Comparison of ENCODE assay signal across 8 cellular contexts in the genomic region with DNA sequence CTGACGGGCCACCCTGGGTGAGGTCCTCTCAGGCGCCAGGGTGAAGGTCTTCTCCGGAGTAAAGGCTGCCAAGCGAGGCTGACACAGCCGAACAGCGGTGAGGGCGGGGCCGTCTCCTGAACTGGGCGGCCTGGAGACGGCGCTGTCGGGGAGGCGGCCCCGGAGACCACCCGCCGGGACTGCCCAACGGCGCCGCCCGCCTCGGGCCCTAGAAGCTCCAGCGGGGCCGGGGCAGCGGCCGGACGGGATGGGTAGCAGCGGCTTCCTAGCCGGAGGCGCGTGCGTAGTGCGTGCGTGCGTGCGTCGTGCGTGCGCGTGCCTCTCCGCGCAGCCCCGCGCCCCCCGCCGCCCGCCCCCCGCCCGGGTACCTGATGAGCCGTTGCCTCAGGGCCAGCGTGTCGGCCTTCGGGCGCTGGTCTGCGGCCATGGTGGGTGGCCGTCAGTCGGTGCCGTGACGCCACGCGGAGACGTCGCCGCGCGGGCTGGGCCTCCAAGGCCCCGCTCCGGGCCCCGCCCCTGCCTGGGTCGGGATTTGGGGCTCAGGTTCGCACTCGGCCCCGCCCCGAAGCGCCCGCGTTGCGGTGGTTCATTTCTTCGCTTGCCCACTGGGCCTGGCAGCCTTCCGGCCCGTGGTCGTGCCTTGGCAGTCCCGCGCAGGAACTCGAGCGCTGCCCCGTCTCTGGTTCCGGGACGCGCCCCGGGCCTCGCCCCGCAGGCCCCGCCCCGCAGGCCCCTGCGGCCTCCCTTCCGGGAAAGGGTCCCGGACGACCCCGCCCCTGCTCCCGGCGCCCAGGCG. TPM values are rescaled to one million over a fixed set of nuclear protein-coding genes. Genes with fewer than 3 reads are reported as not detected.
A peak's percentile ranks its signal among the peaks of the same experiment; 100 is the strongest.
DNase-seq lines count a peak whose midpoint lies in the region; ATAC-seq and TF ChIP-seq lines count a peak whose summit lies in the region.

TSS of gene PHYKPL (minus strand) at position 679 of the 796 bp plus-strand sequence. CDS start at position 427, 252 bp downstream.

- H3K9me3 ChIP-seq in Caco-2, result no peaks in the 10 kb centered on the region

- peak within 1 kb of the TSS; percentile 79 for H3K4me3 Mint-ChIP-seq in Caco-2 (ENCODE audit: unreplicated experiment)
- peak within 1 kb of the TSS; percentile 90 for H3K4me3 Mint-ChIP-seq in neural crest cell

- H3K27ac Mint-ChIP-seq in Caco-2 (ENCODE audit: unreplicated experiment) (peak within 1 kb of the TSS; percentile 77), neural crest cell (ENCODE audit: unreplicated experiment) (peak within 1 kb of the TSS; percentile 81)

- H3K36me3 ChIP-seq in Caco-2 (ENCODE audit: control insufficient read depth, insufficient read depth, low read length), result 0 out of 2 replicates have a peak, but pooled peaks cover 4% of the 10 kb centered on the region

- peak; percentile 68 for ATAC-seq in GM19395 (IDR thresholded peaks at IDR 0.05; ENCODE audit: unreplicated experiment)
- ATAC-seq in HG03520 (IDR thresholded peaks at IDR 0.05; ENCODE audit: unreplicated experiment), result peak; percentile 59

- H3K4me3 ChIP-seq in Caco-2 (ENCODE audit: low read depth, low read length) (peak within 1 kb of the TSS; percentile 78), fibroblast of villous mesenchyme (ENCODE audit: low read depth, low read length) (peak within 1 kb of the TSS; percentile 91)

- intact Hi-C loops in Caco-2 (cut with micrococcal nuclease; ENCODE audit: unreplicated experiment), result loop anchor here (1.0 kb wide), 1 partner anchor 28 kb away; the partner anchor contains the start of gene HNRNPAB

- peak in 1 of 2 experiments; percentile 15 for TF ChIP-seq CTCF in Caco-2 (IDR thresholded peaks at IDR 0.05; ENCODE audit: insufficient read depth in 1 of 2, low read depth in 1 of 2, low read length in 1 of 2, severe bottlenecking in 1 of 2, unreplicated experiment in 1 of 2)
- TF ChIP-seq CTCF in RWPE1 (conservative IDR thresholded peaks at IDR 0.05; ENCODE audit: low read depth), result no peak
- TF ChIP-seq CTCF in fibroblast of villous mesenchyme (IDR thresholded peaks at IDR 0.05; ENCODE audit: insufficient read depth, low read depth, low read length), result no peak
- no peak for TF ChIP-seq CTCF in neural crest cell (conservative IDR thresholded peaks at IDR 0.05)

- DNase-seq in Caco-2 (peak; percentile 72 to 81), RWPE1 (ENCODE audit: low spot score) (peak; percentile 86), activated gamma-delta T cell (lab: John Stamatoyannopoulos, UW) (peak; percentile 66), fibroblast of villous mesenchyme (ENCODE audit: low read depth) (peak; percentile 67), neural crest cell (ENCODE audit: low read depth, low spot score) (peak; percentile 57), superior temporal gyrus (ENCODE audit: extremely low spot score) (peak; percentile 50)

- POLR2A ChIA-PET in Caco-2 (lab: Charles Lee) (interaction anchor here (0.5 to 3.8 kb wide), 4 partner anchors 11 to 103 kb away, joined by 4 to 15 read pairs (median 4); partner anchors contain the start of genes HNRNPAB and NHP2), RWPE1 (lab: Yijun Ruan, JAX; ENCODE audit: low non-redundant PET) (interaction anchor here (0.6 kb wide), 1 partner anchor 1089 kb away, joined by 3 read pairs; no protein-coding TSS in a partner anchor)

- no peaks in the 10 kb centered on the region for H3K27me3 ChIP-seq in Caco-2 (replicated peaks; ENCODE audit: control insufficient read depth, insufficient read depth, low read length)

- peaks cover 21% of the 10 kb centered on the region for H3K4me1 Mint-ChIP-seq in Caco-2 (ENCODE audit: low read depth, unreplicated experiment)
- H3K4me1 Mint-ChIP-seq in neural crest cell, result peaks cover 26% of the 10 kb centered on the region

- H3K36me3 Mint-ChIP-seq in Caco-2 (ENCODE audit: insufficient read depth, unreplicated experiment) (peaks cover 40% of the 10 kb centered on the region), neural crest cell (ENCODE audit: low read depth) (peaks cover 20% of the 10 kb centered on the region)

- peak within 1 kb of the TSS; percentile 93 for H3K27ac ChIP-seq in RWPE1

- H3K27me3 Mint-ChIP-seq in Caco-2 (ENCODE audit: insufficient read depth, unreplicated experiment) (no peaks in the 10 kb centered on the region), neural crest cell (ENCODE audit: low read depth) (peaks cover 4% of the 10 kb centered on the region)

- no peaks in the 10 kb centered on the region for H3K9me3 Mint-ChIP-seq in Caco-2 (ENCODE audit: unreplicated experiment)
- no peaks in the 10 kb centered on the region for H3K9me3 Mint-ChIP-seq in neural crest cell

- no TSS peak for BruUV-seq in Caco-2 (replicated peaks; lab: Mats Ljungman, UMichigan)

- CTCF ChIA-PET in Caco-2 (lab: Charles Lee), result interaction anchor here (0.6 kb wide), 1 partner anchor 19 kb away, joined by 3 read pairs; no protein-coding TSS in a partner anchor
- CTCF ChIA-PET in RWPE1 (lab: Yijun Ruan, JAX), result interaction anchor here (0.6 to 0.9 kb wide), 5 partner anchors 11 to 412 kb away, joined by 3 to 4 read pairs (median 3); no protein-coding TSS in a partner anchor

- peaks cover 20% of the 10 kb centered on the region for H3K4me1 ChIP-seq in Caco-2

RNA-seq across cellular contexts. Expression of gene PHYKPL, which starts in this region (rescaled TPM):
- total RNA-seq in Caco-2 (2022) (78.2 and 82.1 TPM in 2 replicates), fibroblast of villous mesenchyme (31.5 and 32.2 TPM in 2 replicates), neural crest cell (53.9 and 55.7 TPM in 2 replicates)

Comparison
In these comparisons a context has a peak if more than half of its experiments do, and no peak if none do; other contexts are left out.
1. Peak in every context shown above with its lines: DNase-seq, ATAC-seq, H3K4me3 ChIP-seq and H3K27ac ChIP-seq.